Comparison of ENCODE assay signal across 17 cellular contexts in the genomic region with DNA sequence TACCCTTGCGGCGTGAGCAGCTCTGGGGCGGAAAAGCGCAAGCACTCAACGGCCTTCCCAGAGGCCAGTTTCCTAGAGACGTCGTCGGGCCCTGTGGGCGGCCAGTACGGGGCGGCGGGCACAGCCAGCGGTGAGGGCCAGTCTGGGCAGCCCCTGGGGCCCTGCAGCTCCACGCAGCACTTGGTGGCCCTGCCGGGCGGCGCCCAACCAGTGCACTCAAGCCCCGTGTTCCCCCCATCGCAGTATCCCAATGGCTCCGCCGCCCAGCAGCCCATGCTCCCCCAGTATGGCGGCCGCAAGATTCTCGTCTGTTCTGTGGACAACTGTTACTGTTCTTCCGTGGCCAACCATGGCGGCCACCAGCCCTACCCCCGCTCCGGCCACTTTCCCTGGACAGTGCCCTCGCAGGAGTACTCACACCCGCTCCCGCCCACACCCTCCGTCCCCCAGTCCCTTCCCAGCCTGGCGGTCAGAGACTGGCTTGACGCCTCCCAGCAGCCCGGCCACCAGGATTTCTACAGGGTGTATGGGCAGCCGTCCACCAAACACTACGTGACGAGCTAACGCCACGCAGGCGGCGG. TPM values are rescaled to one million over a fixed set of nuclear protein-coding genes. Genes with fewer than 3 reads are reported as not detected.
A peak's percentile ranks its signal among the peaks of the same experiment; 100 is the strongest.
DNase-seq lines count a peak whose midpoint lies in the region; ATAC-seq and TF ChIP-seq lines count a peak whose summit lies in the region.
"Had no signal": no experiment of that assay in that cellular context is flagged by ENCODE, and none has a peak within 500 bp of the region (broad histone marks: within the 10 kb centered on the region; RNA-seq: fewer than 3 reads in every experiment).

No MANE protein-coding gene starts in this region.

- H3K4ac ChIP-seq in IMR-90 (ENCODE audit: low read depth, low read length) (no peak overlapping the region), mesenchymal stem cell (ENCODE audit: low read depth in 1 of 2, low read length in 2 of 2) (no peak overlapping the region)

- H2BK120ac ChIP-seq in IMR-90 (ENCODE audit: low read depth, low read length) (no peak overlapping the region), mesenchymal stem cell (ENCODE audit: low read depth, low read length) (no peak overlapping the region)

- H4K8ac ChIP-seq in IMR-90 (ENCODE audit: low read depth in 2 of 2, low read length in 2 of 2) = no peak overlapping the region
- no peak overlapping the region for H4K8ac ChIP-seq in mesenchymal stem cell (ENCODE audit: low read length)

- H4K91ac ChIP-seq in IMR-90 (ENCODE audit: insufficient read depth, low read depth, low read length) (no peak overlapping the region), mesenchymal stem cell (ENCODE audit: low read length) (peak overlapping the region; percentile 35)

- H3K27ac ChIP-seq in IMR-90 (ENCODE audit: insufficient read depth, low read length) = no peak overlapping the region
- H3K27ac ChIP-seq in mesenchymal stem cell (ENCODE audit: low read length, poor library complexity, severe bottlenecking) = no peak overlapping the region
- peak overlapping the region; percentile 57 for H3K27ac ChIP-seq in subcutaneous abdominal adipose tissue (ENCODE audit: low read depth, low read length)
- no peak overlapping the region for H3K27ac ChIP-seq in WERI-Rb-1

- intact Hi-C loops in IMR-90 (cut with micrococcal nuclease) = no loop called here

- TF ChIP-seq CTCF in IMR-90 (conservative IDR thresholded peaks at IDR 0.05; ENCODE audit: low read depth, low read length) = no peak
- TF ChIP-seq CTCF in chondrocyte (IDR thresholded peaks at IDR 0.05) = no peak
- no peak for TF ChIP-seq CTCF in WERI-Rb-1 (IDR thresholded peaks at IDR 0.05; ENCODE audit: low read depth, low read length)

- CTCF ChIA-PET in IMR-90 (lab: Yijun Ruan, JAX) = no interaction called here
- CTCF ChIA-PET in activated CD4-positive, alpha-beta T cell treated with anti-CD3 and anti-CD28 coated beads, Interleukin-2, amount 10 ng/mL, durations not matched to agents 7 days and 5 days (lab: Charles Lee) = interaction anchor here (0.5 to 1.2 kb wide), 5 partner anchors 8 to 741 kb away, joined by 3 to 4 read pairs (median 3); a partner anchor contains a TSS

- peaks cover 63% of the 10 kb centered on the region for H3K4me1 Mint-ChIP-seq in central memory CD8-positive, alpha-beta T cell
- H3K4me1 Mint-ChIP-seq in chondrocyte (ENCODE audit: low read depth) = peaks cover 9% of the 10 kb centered on the region
- H3K4me1 Mint-ChIP-seq in activated CD4-positive, alpha-beta T cell treated with anti-CD3 and anti-CD28 coated beads, Interleukin-2, amount 10 ng/mL, durations not matched to agents 7 days and 5 days = peaks cover 59% of the 10 kb centered on the region

- no peak overlapping the region for H3K4me2 ChIP-seq in IMR-90 (ENCODE audit: low read depth, low read length)
- no peak overlapping the region for H3K4me2 ChIP-seq in mesenchymal stem cell (ENCODE audit: low read length, poor library complexity, severe bottlenecking)

- H3K36me3 ChIP-seq in IMR-90 (ENCODE audit: control insufficient read depth, insufficient read depth, low read length) (peaks cover 58% of the 10 kb centered on the region), mesenchymal stem cell (ENCODE audit: control insufficient read depth in 1 of 2, insufficient read depth in 2 of 2, low read depth in 1 of 2, low read length in 2 of 2) (peaks cover 62 to 67% of the 10 kb centered on the region in 2 experiments), subcutaneous abdominal adipose tissue (ENCODE audit: control insufficient read depth in 5 of 5, insufficient read depth in 5 of 5, low read length in 5 of 5) (peaks cover 0 to 69% (median 63%) of the 10 kb centered on the region in 5 donors), WERI-Rb-1 (peaks cover 36% of the 10 kb centered on the region)

- H3K9ac ChIP-seq in IMR-90 (ENCODE audit: low read depth, low read length) = no peak overlapping the region
- H3K9ac ChIP-seq in mesenchymal stem cell (ENCODE audit: low read length) = no peak overlapping the region
- H3K9ac ChIP-seq in subcutaneous abdominal adipose tissue (ENCODE audit: low read length in 5 of 5) = no peak overlapping the region

- no peak overlapping the region for H2BK20ac ChIP-seq in IMR-90 (ENCODE audit: low read depth, low read length)

- WGBS in IMR-90 (ENCODE audit: extremely low coverage in 2 of 2, insufficient read length in 1 of 2), 2 experiments = 99% methylated on average over 14 of the region's 42 CpGs; no CpG with 5 or more reads in 1 of the 2 experiments
- WGBS in mesenchymal stem cell = 97% methylated on average over 41 of the region's 42 CpGs

- DNase-seq in IMR-90 (no peak), mesenchymal stem cell (no peak), chondrocyte (ENCODE audit: low spot score) (no peak), WERI-Rb-1 (no peak), Ammon's horn (ENCODE audit: low spot score) (no peak)
- DNase-seq in central memory CD8-positive, alpha-beta T cell (ENCODE audit: low spot score in 2 of 2) = no peak
- DNase-seq in activated CD4-positive, alpha-beta T cell treated with anti-CD3 and anti-CD28 coated beads, Interleukin-2, amount 10 ng/mL, durations not matched to agents 7 days and 5 days = no peak
- DNase-seq: activated T-cell treated with anti-CD3 and anti-CD28 coated beads for 4 hours, C1 segment of cervical spinal cord, caudate nucleus, DMS79, NCI-H1092 treated with DMSO at 0.1 percent for 48 hours, NCI-H2227 treated with DMSO at 0.1 percent for 48 hours had no signal

- H3K79me1 ChIP-seq in IMR-90 (ENCODE audit: low read depth in 1 of 2, low read length in 2 of 2) (peaks cover 10 to 84% of the 10 kb centered on the region in 2 experiments), mesenchymal stem cell (replicated peaks; ENCODE audit: low read length, poor library complexity, severe bottlenecking) (peaks cover 31% of the 10 kb centered on the region)

- no peak overlapping the region for H2AK9ac ChIP-seq in IMR-90 (replicated peaks; ENCODE audit: low read depth, low read length, poor library complexity)

- in situ Hi-C loops in IMR-90 (cut with MboI; ENCODE audit: low sequenced_read_pairs) = no loop called here

- no peak overlapping the region for H2BK5ac ChIP-seq in IMR-90 (ENCODE audit: low read depth, low read length, poor library complexity, severe bottlenecking)
- H2BK5ac ChIP-seq in mesenchymal stem cell (ENCODE audit: low read depth, low read length, poor library complexity, severe bottlenecking) = no peak overlapping the region

- H3K9me3 ChIP-seq in IMR-90 (ENCODE audit: control insufficient read depth, insufficient read depth, low read length) = no peaks in the 10 kb centered on the region
- no peaks in the 10 kb centered on the region for H3K9me3 ChIP-seq in mesenchymal stem cell (ENCODE audit: control insufficient read depth, low read length)
- H3K9me3 ChIP-seq in subcutaneous abdominal adipose tissue (ENCODE audit: control insufficient read depth in 5 of 5, low read length in 5 of 5) = no peaks in the 10 kb centered on the region
- no peaks in the 10 kb centered on the region for H3K9me3 ChIP-seq in WERI-Rb-1 (ENCODE audit: severe bottlenecking)

- H2AK5ac ChIP-seq in IMR-90 (ENCODE audit: low read depth, low read length) (no peak overlapping the region), mesenchymal stem cell (ENCODE audit: low read length, severe bottlenecking) (no peak overlapping the region)

- BruUV-seq in IMR-90 (replicated peaks; lab: Mats Ljungman, UMichigan) = TSS peak; percentile 77

- H3K4me3 ChIP-seq in IMR-90 (ENCODE audit: insufficient read depth, low read depth, low read length) = no peak overlapping the region
- H3K4me3 ChIP-seq in mesenchymal stem cell (ENCODE audit: insufficient read depth in 1 of 2, low read depth in 1 of 2, low read length in 2 of 2) = peak overlapping the region in 1 of 2 experiments; percentile 6
- H3K4me3 ChIP-seq in subcutaneous abdominal adipose tissue (ENCODE audit: low read depth in 1 of 5, low read length in 5 of 5) = no peak overlapping the region
- H3K4me3 ChIP-seq in WERI-Rb-1 (ENCODE audit: low read depth, low read length) = no peak overlapping the region

- ATAC-seq in IMR-90 (ENCODE audit: low read depth) = no peak
- no peak for ATAC-seq in central memory CD8-positive, alpha-beta T cell (replicated peaks; ENCODE audit: extremely low read depth, poor library complexity, severe bottlenecking)
- ATAC-seq: activated CD4-positive, CD25-positive, alpha-beta regulatory T cell treated with anti-CD3 and anti-CD28 coated beads, Interleukin-2, amount 50 U/mL, for 24 hours had no signal

- H2AFZ ChIP-seq in IMR-90 (replicated peaks; ENCODE audit: low read length, poor library complexity) = no peak overlapping the region
- no peak overlapping the region for H2AFZ ChIP-seq in mesenchymal stem cell (ENCODE audit: low read depth, low read length)

- POLR2A ChIA-PET in IMR-90 (lab: Charles Lee; ENCODE audit: unreplicated experiment) = interaction anchor here (0.6 kb wide), 1 partner anchor 112 kb away, joined by 8 read pairs; no protein-coding TSS in a partner anchor
- POLR2A ChIA-PET in activated CD4-positive, alpha-beta T cell treated with anti-CD3 and anti-CD28 coated beads, Interleukin-2, amount 10 ng/mL, durations not matched to agents 7 days and 5 days (lab: Charles Lee) = no interaction called here

- H3K27me3 ChIP-seq in IMR-90 (ENCODE audit: control insufficient read depth, insufficient read depth, low read length) (no peaks in the 10 kb centered on the region), mesenchymal stem cell (ENCODE audit: control insufficient read depth in 1 of 2, insufficient read depth in 1 of 2, low read length in 2 of 2) (no peaks in the 10 kb centered on the region), subcutaneous abdominal adipose tissue (ENCODE audit: control insufficient read depth in 5 of 5, insufficient read depth in 4 of 5, low read length in 5 of 5) (no peaks in the 10 kb centered on the region), WERI-Rb-1 (ENCODE audit: insufficient read depth, low read depth, severe bottlenecking) (no peaks in the 10 kb centered on the region)

- no peak overlapping the region for H3K56ac ChIP-seq in IMR-90 (ENCODE audit: extremely low read depth, insufficient read depth, low read length)

- H3K4me1 ChIP-seq in IMR-90 (ENCODE audit: control insufficient read depth, insufficient read depth, low read length) (peaks cover 20% of the 10 kb centered on the region), mesenchymal stem cell (ENCODE audit: control insufficient read depth, insufficient read depth, low read depth, low read length) (peaks cover 37% of the 10 kb centered on the region), subcutaneous abdominal adipose tissue (ENCODE audit: control insufficient read depth in 5 of 5, insufficient read depth in 5 of 5, low read length in 5 of 5) (peaks cover 7 to 56% (median 49%) of the 10 kb centered on the region in 5 donors)

- H3K18ac ChIP-seq in IMR-90 (ENCODE audit: low read depth, low read length) (no peak overlapping the region), mesenchymal stem cell (ENCODE audit: low read depth in 1 of 2, low read length in 2 of 2) (no peak overlapping the region)

- no peak overlapping the region for H2BK12ac ChIP-seq in mesenchymal stem cell (ENCODE audit: low read length in 2 of 2)

- no peak overlapping the region for H3K23ac ChIP-seq in IMR-90 (ENCODE audit: low read depth, low read length)
- H3K23ac ChIP-seq in mesenchymal stem cell (ENCODE audit: low read length in 2 of 2) = no peak overlapping the region

- H3K14ac ChIP-seq in IMR-90 (replicated peaks; ENCODE audit: low read depth, low read length) (no peak overlapping the region), mesenchymal stem cell (ENCODE audit: low read length in 2 of 2) (no peak overlapping the region)

- no peak overlapping the region for H4K5ac ChIP-seq in IMR-90 (ENCODE audit: low read depth, low read length)

- TF ChIP-seq POLR2A in IMR-90 (IDR thresholded peaks at IDR 0.05; ENCODE audit: low read depth, low read length) = no peak

- H3K27me3 Mint-ChIP-seq in central memory CD8-positive, alpha-beta T cell = no peaks in the 10 kb centered on the region
- no peaks in the 10 kb centered on the region for H3K27me3 Mint-ChIP-seq in chondrocyte (ENCODE audit: low read depth)
- H3K27me3 Mint-ChIP-seq in activated CD4-positive, alpha-beta T cell treated with anti-CD3 and anti-CD28 coated beads, Interleukin-2, amount 10 ng/mL, durations not matched to agents 7 days and 5 days = no peaks in the 10 kb centered on the region
- H3K27me3 Mint-ChIP-seq: activated naive CD8-positive, alpha-beta T cell had no signal

- H3K36me3 Mint-ChIP-seq in central memory CD8-positive, alpha-beta T cell (ENCODE audit: insufficient read depth) = peaks cover 43% of the 10 kb centered on the region
- H3K36me3 Mint-ChIP-seq in chondrocyte (ENCODE audit: low read depth) = peaks cover 22% of the 10 kb centered on the region
- peaks cover 42% of the 10 kb centered on the region for H3K36me3 Mint-ChIP-seq in activated CD4-positive, alpha-beta T cell treated with anti-CD3 and anti-CD28 coated beads, Interleukin-2, amount 10 ng/mL, durations not matched to agents 7 days and 5 days (ENCODE audit: low read depth)
- H3K36me3 Mint-ChIP-seq: activated naive CD8-positive, alpha-beta T cell had no signal

- peaks cover 31% of the 10 kb centered on the region for H3K9me1 ChIP-seq in IMR-90 (ENCODE audit: insufficient read depth, low read length)

- H2BK15ac ChIP-seq in IMR-90 (ENCODE audit: low read depth, low read length) (no peak overlapping the region), mesenchymal stem cell (ENCODE audit: low read depth, poor library complexity, severe bottlenecking) (no peak overlapping the region)

- H3K9me3 Mint-ChIP-seq in central memory CD8-positive, alpha-beta T cell = no peaks in the 10 kb centered on the region
- no peaks in the 10 kb centered on the region for H3K9me3 Mint-ChIP-seq in chondrocyte (ENCODE audit: low read depth)
- no peaks in the 10 kb centered on the region for H3K9me3 Mint-ChIP-seq in activated CD4-positive, alpha-beta T cell treated with anti-CD3 and anti-CD28 coated beads, Interleukin-2, amount 10 ng/mL, durations not matched to agents 7 days and 5 days
- H3K9me3 Mint-ChIP-seq: T-helper 1 cell treated with Interleukin-12 subunit alpha and Interleukin-12 subunit beta and Interleukin-4 antibody, amounts not matched to agents 30 μg/mL and 1 μg/mL, for 36 hours had no signal

- peaks cover 83% of the 10 kb centered on the region for H4K20me1 ChIP-seq in IMR-90 (ENCODE audit: insufficient read depth, low read length)

- dilution Hi-C loops in IMR-90 (cut with HindIII; ENCODE audit: low sequenced_read_pairs, unreplicated experiment) = no loop called here

- H3K4me3 Mint-ChIP-seq in central memory CD8-positive, alpha-beta T cell = no peak overlapping the region
- no peak overlapping the region for H3K4me3 Mint-ChIP-seq in chondrocyte (ENCODE audit: unreplicated experiment)
- H3K4me3 Mint-ChIP-seq in activated CD4-positive, alpha-beta T cell treated with anti-CD3 and anti-CD28 coated beads, Interleukin-2, amount 10 ng/mL, durations not matched to agents 7 days and 5 days = no peak overlapping the region
- H3K4me3 Mint-ChIP-seq: activated naive CD8-positive, alpha-beta T cell; T-helper 1 cell treated with Interleukin-12 subunit alpha and Interleukin-12 subunit beta and Interleukin-4 antibody, amounts not matched to agents 30 μg/mL and 1 μg/mL, for 36 hours had no signal

- TF ChIP-seq RAD21 in IMR-90 (IDR thresholded peaks at IDR 0.05; ENCODE audit: low read length) = no peak

- H3K27ac Mint-ChIP-seq in central memory CD8-positive, alpha-beta T cell (ENCODE audit: low read depth) = peak overlapping the region; percentile 29
- H3K27ac Mint-ChIP-seq in chondrocyte (ENCODE audit: unreplicated experiment) = no peak overlapping the region
- no peak overlapping the region for H3K27ac Mint-ChIP-seq in activated CD4-positive, alpha-beta T cell treated with anti-CD3 and anti-CD28 coated beads, Interleukin-2, amount 10 ng/mL, durations not matched to agents 7 days and 5 days
- H3K27ac Mint-ChIP-seq: T-helper 1 cell treated with Interleukin-12 subunit alpha and Interleukin-12 subunit beta and Interleukin-4 antibody, amounts not matched to agents 30 μg/mL and 1 μg/mL, for 36 hours had no signal

RNA-seq across cellular contexts. Expression of a gene that starts 12.6 kb away (rescaled TPM):
- total RNA-seq in IMR-90 (2012; rRNA removed) = 25.5 and 30.0 TPM in 2 replicates
- 124 and 126 TPM in 2 replicates for polyA plus RNA-seq in IMR-90 (2012; rRNA removed)
- polyA plus RNA-seq in IMR-90 (2012; cell fraction: cytosol; rRNA removed) = 102 and 174 TPM in 2 replicates
- 82.9 and 135 TPM in 2 replicates for polyA plus RNA-seq in IMR-90 (2012; cell fraction: nucleus; rRNA removed; ENCODE audit: low replicate concordance)
- 113 TPM for polyA plus RNA-seq in mesenchymal stem cell (2013, experiment 1 of 2)
- 115 TPM for polyA plus RNA-seq in mesenchymal stem cell (2013, experiment 2 of 2)
- 40.3 to 74.4 TPM (median 66.8 TPM) in 3 replicates for total RNA-seq in chondrocyte
- total RNA-seq in activated CD4-positive, alpha-beta T cell treated with anti-CD3 and anti-CD28 coated beads, Interleukin-2, amount 10 ng/mL, durations not matched to agents 7 days and 5 days = 10 to 100 TPM; 40.2 to 42.7 TPM

RNA-seq across cellular contexts. Expression of a gene that starts 57.3 kb away (rescaled TPM):
- total RNA-seq in IMR-90 (2012; rRNA removed) (5.0 and 11.7 TPM in 2 replicates), chondrocyte (12.1 to 16.5 TPM (median 13.6 TPM) in 3 replicates)
- 12.9 and 14.3 TPM in 2 replicates for polyA plus RNA-seq in IMR-90 (2012; rRNA removed)
- 3.5 and 7.4 TPM in 2 replicates for polyA plus RNA-seq in IMR-90 (2012; cell fraction: cytosol; rRNA removed)
- 1.1 and 4.1 TPM in 2 replicates for polyA plus RNA-seq in IMR-90 (2012; cell fraction: nucleus; rRNA removed; ENCODE audit: low replicate concordance)
- polyA plus RNA-seq in mesenchymal stem cell (2013, experiment 1 of 2) = 24.6 TPM
- polyA plus RNA-seq in mesenchymal stem cell (2013, experiment 2 of 2) = 25.9 TPM
- 1 to 10 TPM; 4.4 to 5.0 TPM for total RNA-seq in activated CD4-positive, alpha-beta T cell treated with anti-CD3 and anti-CD28 coated beads, Interleukin-2, amount 10 ng/mL, durations not matched to agents 7 days and 5 days

RNA-seq across cellular contexts. Expression of a gene that starts 57.6 kb away (rescaled TPM):
- total RNA-seq in IMR-90 (2012; rRNA removed) = 4.2 and 11.7 TPM in 2 replicates
- 6.9 TPM in 2 replicates for polyA plus RNA-seq in IMR-90 (2012; rRNA removed)
- polyA plus RNA-seq in IMR-90 (2012; cell fraction: cytosol; rRNA removed) = 4.3 and 7.5 TPM in 2 replicates
- 11.8 and 18.9 TPM in 2 replicates for polyA plus RNA-seq in IMR-90 (2012; cell fraction: nucleus; rRNA removed; ENCODE audit: low replicate concordance)
- 3.8 TPM for polyA plus RNA-seq in mesenchymal stem cell (2013, experiment 1 of 2)
- 3.7 TPM for polyA plus RNA-seq in mesenchymal stem cell (2013, experiment 2 of 2)
- total RNA-seq in chondrocyte = 4.0 to 11.1 TPM (median 4.7 TPM) in 3 replicates
- 10 to 100 TPM; 20.7 to 23.6 TPM for total RNA-seq in activated CD4-positive, alpha-beta T cell treated with anti-CD3 and anti-CD28 coated beads, Interleukin-2, amount 10 ng/mL, durations not matched to agents 7 days and 5 days
